18 cellular contexts compared by ENCODE assay signal in the genomic region with DNA sequence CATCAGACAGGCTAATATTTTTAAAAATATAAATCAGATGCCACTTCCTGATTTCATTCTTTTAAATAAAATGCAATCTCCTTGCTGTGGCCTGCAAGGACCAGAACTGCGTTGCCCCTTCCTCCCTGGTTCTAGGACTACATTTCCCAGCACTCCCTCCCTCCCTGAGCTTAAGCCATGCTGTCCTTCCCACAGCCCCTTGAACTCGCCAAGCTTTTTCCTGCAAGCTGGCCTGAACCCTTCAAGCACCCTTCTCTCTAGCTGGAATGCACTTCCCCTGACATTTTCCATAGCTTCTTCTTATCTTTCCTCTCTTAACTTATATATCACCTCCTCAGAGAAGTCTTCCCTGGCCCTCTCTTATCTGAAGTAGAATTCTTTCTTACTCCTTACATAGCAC. TPM values are rescaled to one million over a fixed set of nuclear protein-coding genes. Genes with fewer than 3 reads are reported as not detected.
A peak's percentile ranks its signal among the peaks of the same experiment; 100 is the strongest.
DNase-seq lines count a peak whose midpoint lies in the region; ATAC-seq and TF ChIP-seq lines count a peak whose summit lies in the region.
"Had no signal": no experiment of that assay in that cellular context is flagged by ENCODE, and none has a peak within 500 bp of the region (broad histone marks: within the 10 kb centered on the region; RNA-seq: fewer than 3 reads in every experiment).

No MANE protein-coding gene starts in this region.

- H3K9me3 ChIP-seq in mesodermal cell (ENCODE audit: control insufficient read depth, low read length) (no peaks in the 10 kb centered on the region), MG63 (no peaks in the 10 kb centered on the region)
- H3K9me3 ChIP-seq: Peyer's patch, SK-N-SH had no signal

- 32 to 41% methylated on average over 2 of the region's 2 CpGs for WGBS in mesodermal cell (ENCODE audit: insufficient coverage in 2 of 2), 2 experiments

- no peak overlapping the region for H3K27ac ChIP-seq in GM23338 (ENCODE audit: low read depth)
- peak overlapping the region; percentile 73 for H3K27ac ChIP-seq in mesodermal cell (ENCODE audit: low read depth, low read length, severe bottlenecking)
- H3K27ac ChIP-seq: C4-2B, Peyer's patch had no signal

- H3K36me3 ChIP-seq in GM23338 (ENCODE audit: insufficient read depth) (no peaks in the 10 kb centered on the region), mesodermal cell (ENCODE audit: control insufficient read depth, insufficient read depth, low read length) (no peaks in the 10 kb centered on the region), MG63 (no peaks in the 10 kb centered on the region)
- H3K36me3 ChIP-seq: Peyer's patch had no signal

- H3K4me2 ChIP-seq in GM23338, result no peak overlapping the region
- H3K4me2 ChIP-seq: SK-N-SH had no signal

- TF ChIP-seq CTCF in GM23338 (conservative IDR thresholded peaks at IDR 0.05; ENCODE audit: low read depth in 2 of 2), result no peak

- no peaks in the 10 kb centered on the region for H3K9me3 Mint-ChIP-seq in GM23338

- no peak overlapping the region; the same call in 2 of the 3 replicates for H3K4me3 Mint-ChIP-seq in GM23338

- H3K27me3 ChIP-seq in GM23338 (ENCODE audit: insufficient read depth) (0 out of 2 replicates have a peak, but pooled peaks cover 5% of the 10 kb centered on the region), MG63 (no peaks in the 10 kb centered on the region)
- H3K27me3 ChIP-seq: Peyer's patch had no signal

- intact Hi-C loops in left ventricle myocardium superior (cut with micrococcal nuclease), result no loop called here

- peaks cover 4% of the 10 kb centered on the region for H3K27me3 Mint-ChIP-seq in GM23338 (ENCODE audit: insufficient read depth, low read depth, poor library complexity)

- no peaks in the 10 kb centered on the region for H3K9me2 ChIP-seq in GM23338 (ENCODE audit: insufficient read depth)
- H3K9me2 ChIP-seq: SK-N-SH had no signal

- no peaks in the 10 kb centered on the region for H3K4me1 ChIP-seq in GM23338 (ENCODE audit: insufficient read depth)
- H3K4me1 ChIP-seq in mesodermal cell (ENCODE audit: control insufficient read depth, insufficient read depth, low read length, poor library complexity, severe bottlenecking), result no peaks in the 10 kb centered on the region
- H3K4me1 ChIP-seq: Peyer's patch had no signal

- H3K27ac Mint-ChIP-seq in GM23338, result no peak overlapping the region; the same call in 1 of the 2 replicates

- peak; percentile 22 for DNase-seq in ELF-1 (ENCODE audit: low read depth, low spot score)
- DNase-seq in GM23338 (ENCODE audit: low spot score), result peak; percentile 71
- no peak for DNase-seq in left ventricle myocardium superior
- DNase-seq in H4 (ENCODE audit: low spot score), result no peak
- DNase-seq in COLO668 (lab: John Stamatoyannopoulos, UW; ENCODE audit: unreplicated experiment), result no peak
- DNase-seq in MG63, result no peak
- DNase-seq: ACHN, DND-41, KBM-7, NCI-H1105 treated with DMSO at 0.1 percent for 48 hours, NCI-H1694, NCI-H2107, NCI-H526 treated with DMSO at 0.1 percent for 48 hours, Peyer's patch, SK-N-SH had no signal

- H4K20me1 ChIP-seq in GM23338 (replicated peaks; ENCODE audit: insufficient read depth), result no peaks in the 10 kb centered on the region

- peak overlapping the region; percentile 3; the same call in 1 of the 2 replicates for H2AFZ ChIP-seq in GM23338

- H3K4me3 ChIP-seq in GM23338, result no peak overlapping the region
- no peak overlapping the region for H3K4me3 ChIP-seq in mesodermal cell (ENCODE audit: extremely low read depth, insufficient read depth, low read length, poor library complexity, severe bottlenecking)
- H3K4me3 ChIP-seq in MG63, result no peak overlapping the region
- H3K4me3 ChIP-seq: Peyer's patch had no signal

- peaks cover 5% of the 10 kb centered on the region; the same call in 2 of the 3 replicates for H3K4me1 Mint-ChIP-seq in GM23338

- 0 out of 2 replicates have a peak, but pooled peaks cover 3% of the 10 kb centered on the region for H3F3A ChIP-seq in GM23338 (replicated peaks; ENCODE audit: low read depth)

- H3K36me3 Mint-ChIP-seq in GM23338 (ENCODE audit: low read depth), result no peaks in the 10 kb centered on the region

- ATAC-seq in GM23338 (peak; percentile 97), left ventricle myocardium superior (peak; percentile 65)
- ATAC-seq: HepG2 had no signal

- H3K79me2 ChIP-seq in GM23338 (replicated peaks; ENCODE audit: insufficient read depth), result no peaks in the 10 kb centered on the region

TF ChIP-seq in GM23338, 12 proteins besides CTCF, POLR2A, EP300 and RAD21:
- TF ChIP-seq EZH2 (IDR thresholded peaks at IDR 0.05; ENCODE audit: low read depth, unreplicated experiment), result no peak
- TF ChIP-seq, protein P1, sequence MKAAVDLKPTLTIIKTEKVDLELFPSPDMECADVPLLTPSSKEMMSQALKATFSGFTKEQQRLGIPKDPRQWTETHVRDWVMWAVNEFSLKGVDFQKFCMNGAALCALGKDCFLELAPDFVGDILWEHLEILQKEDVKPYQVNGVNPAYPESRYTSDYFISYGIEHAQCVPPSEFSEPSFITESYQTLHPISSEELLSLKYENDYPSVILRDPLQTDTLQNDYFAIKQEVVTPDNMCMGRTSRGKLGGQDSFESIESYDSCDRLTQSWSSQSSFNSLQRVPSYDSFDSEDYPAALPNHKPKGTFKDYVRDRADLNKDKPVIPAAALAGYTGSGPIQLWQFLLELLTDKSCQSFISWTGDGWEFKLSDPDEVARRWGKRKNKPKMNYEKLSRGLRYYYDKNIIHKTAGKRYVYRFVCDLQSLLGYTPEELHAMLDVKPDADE (IDR thresholded peaks at IDR 0.05), result 0 out of 2 replicates have a peak, but pooled peaks have one; percentile 39

RNA-seq across cellular contexts. Expression of gene DOK5, which starts 6.1 kb away (rescaled TPM):
- 4.9 and 5.0 TPM in 2 replicates for total RNA-seq in GM23338 (2014; rRNA removed; shearing (Covaris generic))
- polyA plus RNA-seq in GM23338 (2016; fragmentation: Nextera tagmentation; extraction: Ambion mirVana), result 4.7 and 6.9 TPM in 2 replicates
- total RNA-seq in left ventricle myocardium superior, result 1.8 TPM
- polyA plus RNA-seq in mesodermal cell (2013, experiment 1 of 2), result 15.4 TPM
- polyA plus RNA-seq in mesodermal cell (2013, experiment 2 of 2), result 11.5 TPM
- total RNA-seq in H4 (2014; rRNA removed; shearing (Covaris generic)), result 1.2 TPM in 1 of 2 replicates, not detected in the other
- total RNA-seq in MG63 (2014; rRNA removed; shearing (Covaris generic); ENCODE audit: low replicate concordance), result 1.9 and 3.3 TPM in 2 replicates
- total RNA-seq: HepG2 had no signal
- polyA plus RNA-seq: HepG2 had no signal

Comparison
In these comparisons a context has a peak if more than half of its experiments do, and no peak if none do; other contexts are left out.
1. DNase-seq: peak in ELF-1 (single experiment) and GM23338 (single experiment); none in left ventricle myocardium superior (single experiment), H4 (single experiment), COLO668 (single experiment) and MG63 (single experiment).